ENCODE assay signal across 11 cellular contexts in genomic region chr4:38562751-38563198, GRCh38.
A peak's percentile ranks its signal among the peaks of the same experiment; 100 is the strongest.
DNase-seq lines count a peak whose midpoint lies in the region; ATAC-seq, FAIRE-seq and TF ChIP-seq lines count a peak whose summit lies in the region.
"Had no signal": no experiment of that assay in that cellular context is flagged by ENCODE, and none has a peak within 500 bp of the region (broad histone marks: within the 10 kb centered on the region; RNA-seq: fewer than 3 reads in every experiment).

No MANE protein-coding gene starts in this region.

- POLR2A ChIA-PET in PC-3 (lab: Charles Lee; ENCODE audit: unreplicated experiment): no interaction called here

- H3K4me1 ChIP-seq in PC-3 (ENCODE audit: insufficient read depth, low read length) (peaks cover 36% of the 10 kb centered on the region), gastroesophageal sphincter (peaks cover 11 to 47% (median 28%) of the 10 kb centered on the region in 3 donors), osteoblast (ENCODE audit: insufficient read depth, low read length) (peaks cover 14% of the 10 kb centered on the region)

- DNase-seq in ELF-1 (ENCODE audit: low read depth, low spot score): peak; percentile 15
- DNase-seq in PC-3: peak; percentile 6
- no peak for DNase-seq in osteoblast (ENCODE audit: insufficient read length, low spot score, missing footprints)
- DNase-seq in NK-92 (lab: John Stamatoyannopoulos, UW; ENCODE audit: unreplicated experiment): no peak
- no peak for DNase-seq in urothelium cell line (ENCODE audit: low spot score)
- DNase-seq in nephron progenitor cell: no peak
- no peak for DNase-seq in effector CD4-positive, alpha-beta T cell
- DNase-seq: hypothalamus; stimulated activated CD4-positive, alpha-beta T cell treated with anti-CD3 and anti-CD28 coated beads, Interleukin-12 subunit alpha, Interleukin-12 subunit beta, amount 100 ng/mL, for 4 hours; T-helper 17 cell had no signal

- H3K27ac ChIP-seq in PC-3 (ENCODE audit: low read length): no peak overlapping the region
- H3K27ac ChIP-seq in gastroesophageal sphincter: peak overlapping the region in 3 of 4 donors; percentile 15 to 32 (median 24)
- no peak overlapping the region for H3K27ac ChIP-seq in osteoblast (ENCODE audit: low read depth, low read length)

- H3K79me2 ChIP-seq in PC-3 (ENCODE audit: low read length) (no peaks in the 10 kb centered on the region), osteoblast (ENCODE audit: insufficient read depth, low read length) (no peaks in the 10 kb centered on the region)

- H3K27me3 ChIP-seq in PC-3 (ENCODE audit: low read length): no peaks in the 10 kb centered on the region
- H3K27me3 ChIP-seq in gastroesophageal sphincter: no peaks in the 10 kb centered on the region
- peaks cover 2% of the 10 kb centered on the region for H3K27me3 ChIP-seq in osteoblast (ENCODE audit: insufficient read depth, low read length)

- no peak for TF ChIP-seq EP300 in gastroesophageal sphincter (IDR thresholded peaks at IDR 0.05)

- TF ChIP-seq CTCF in PC-3 (conservative IDR thresholded peaks at IDR 0.05; ENCODE audit: low read depth, low read length) (no peak), gastroesophageal sphincter (IDR thresholded peaks at IDR 0.05) (no peak), osteoblast (IDR thresholded peaks at IDR 0.05; ENCODE audit: extremely low read depth, low read depth, low read length) (no peak), nephron progenitor cell (IDR thresholded peaks at IDR 0.05) (no peak)

- intact Hi-C loops in PC-3 (cut with micrococcal nuclease): loop anchor here (10.0 kb wide), 1 partner anchor 102 kb away; the partner anchor contains the start of gene KLF3

- H3F3A ChIP-seq in PC-3 (ENCODE audit: low read length, unreplicated experiment): no peaks in the 10 kb centered on the region

- no peaks in the 10 kb centered on the region for H3K9me3 Mint-ChIP-seq in nephron progenitor cell

- CTCF ChIA-PET in PC-3 (lab: Charles Lee): no interaction called here

- peaks cover 3% of the 10 kb centered on the region for H3K27me3 Mint-ChIP-seq in nephron progenitor cell (ENCODE audit: low read depth, poor library complexity)

- no TSS peak for BruUV-seq in PC-3 (replicated peaks; lab: Mats Ljungman, UMichigan)

- H3K36me3 Mint-ChIP-seq in nephron progenitor cell (ENCODE audit: low read depth): no peaks in the 10 kb centered on the region

- TF ChIP-seq POLR2A in gastroesophageal sphincter (IDR thresholded peaks at IDR 0.05): no peak

- H3K9me3 ChIP-seq in PC-3 (ENCODE audit: low read length) (no peaks in the 10 kb centered on the region), gastroesophageal sphincter (no peaks in the 10 kb centered on the region), osteoblast (ENCODE audit: low read depth, low read length) (no peaks in the 10 kb centered on the region)

- H3K36me3 ChIP-seq in PC-3 (ENCODE audit: low read depth, low read length) (no peaks in the 10 kb centered on the region), gastroesophageal sphincter (no peaks in the 10 kb centered on the region), osteoblast (ENCODE audit: insufficient read depth, low read length) (no peaks in the 10 kb centered on the region)

- FAIRE-seq in urothelium cell line (lab: Jason Lieb, UNC): no peak

- 0 to 36% methylated on average over 2 to 3 of the region's 4 CpGs for WGBS in gastroesophageal sphincter (ENCODE audit: low coverage in 1 of 2), 2 donors

- no peak overlapping the region for H3K4me3 Mint-ChIP-seq in nephron progenitor cell
- H3K4me3 Mint-ChIP-seq: T-helper 17 cell had no signal

- H3K27ac Mint-ChIP-seq in nephron progenitor cell: no peak overlapping the region
- H3K27ac Mint-ChIP-seq: T-helper 17 cell had no signal

- ATAC-seq in PC-3: no peak
- ATAC-seq in gastroesophageal sphincter: peak; percentile 76
- ATAC-seq: T-helper 17 cell had no signal

- H3K4me2 ChIP-seq in PC-3 (ENCODE audit: low read length): no peak overlapping the region
- H3K4me2 ChIP-seq in osteoblast (ENCODE audit: insufficient read depth, low read length): no peak overlapping the region

- H2AFZ ChIP-seq in PC-3 (ENCODE audit: low read length) (no peak overlapping the region), osteoblast (ENCODE audit: low read length) (peak overlapping the region; percentile 42)

- no peaks in the 10 kb centered on the region for H4K20me1 ChIP-seq in PC-3 (ENCODE audit: low read length)
- H4K20me1 ChIP-seq in osteoblast (ENCODE audit: insufficient read depth, low read length): no peaks in the 10 kb centered on the region

- H3K4me3 ChIP-seq in PC-3 (ENCODE audit: low read length): no peak overlapping the region
- H3K4me3 ChIP-seq in gastroesophageal sphincter: no peak overlapping the region
- no peak overlapping the region for H3K4me3 ChIP-seq in osteoblast (ENCODE audit: insufficient read depth, low read length)

- no peaks in the 10 kb centered on the region for H3K9me2 ChIP-seq in PC-3 (replicated peaks; ENCODE audit: low read length)

- H3K4me1 Mint-ChIP-seq in nephron progenitor cell: peaks cover 44% of the 10 kb centered on the region

- no peak overlapping the region for H3K9ac ChIP-seq in PC-3 (ENCODE audit: low read length)

Comparison
In these comparisons a context has a peak if more than half of its experiments do, and no peak if none do; other contexts are left out.
1. DNase-seq: peak in ELF-1 (single experiment) and PC-3 (single experiment); none in osteoblast (single experiment), NK-92 (single experiment), urothelium cell line (single experiment), nephron progenitor cell (single experiment) and effector CD4-positive, alpha-beta T cell (single experiment).
2. H3K27ac ChIP-seq: peak in gastroesophageal sphincter (3 of 4); none in PC-3 (single experiment) and osteoblast (single experiment).